In genomic region chr3:141913150-141913811, GRCh38 we compare ENCODE assay signal across 8 cellular contexts. TPM values are rescaled to one million over a fixed set of nuclear protein-coding genes. Genes with fewer than 3 reads are reported as not detected.
A peak's percentile ranks its signal among the peaks of the same experiment; 100 is the strongest.
DNase-seq lines count a peak whose midpoint lies in the region; ATAC-seq and TF ChIP-seq lines count a peak whose summit lies in the region.

No MANE protein-coding gene starts in this region.

- H3K27ac ChIP-seq in cardiac muscle cell (no peak overlapping the region), smooth muscle cell (ENCODE audit: low read depth) (no peak overlapping the region)

- H3K79me2 ChIP-seq in smooth muscle cell (ENCODE audit: low read depth), result no peaks in the 10 kb centered on the region

- ATAC-seq in HG03045 (IDR thresholded peaks at IDR 0.05; ENCODE audit: unreplicated experiment), result peak; percentile 61

- H3K27me3 ChIP-seq in NT2/D1 (ENCODE audit: insufficient read depth, insufficient read length), result no peaks in the 10 kb centered on the region
- no peaks in the 10 kb centered on the region for H3K27me3 ChIP-seq in cardiac muscle cell
- no peaks in the 10 kb centered on the region for H3K27me3 ChIP-seq in smooth muscle cell (ENCODE audit: low read depth)

- no peak overlapping the region for H3K4me2 ChIP-seq in smooth muscle cell

- no peak overlapping the region for H3K9ac ChIP-seq in NT2/D1 (ENCODE audit: insufficient read length, low read depth)
- H3K9ac ChIP-seq in smooth muscle cell (ENCODE audit: low read depth), result no peak overlapping the region

- H2AFZ ChIP-seq in smooth muscle cell (ENCODE audit: low read depth), result no peak overlapping the region

- 86% methylated on average over 1 of the region's 1 CpG for WGBS in smooth muscle cell (ENCODE audit: low lambda C conversion rate)

- DNase-seq in NCI-H748 (lab: John Stamatoyannopoulos, UW; ENCODE audit: unreplicated experiment) (peak; percentile 55), NCI-H748 treated with DMSO at 0.1 percent for 48 hours (lab: John Stamatoyannopoulos, UW) (no peak), NT2/D1 (ENCODE audit: low read depth, low spot score) (peak; percentile 33), cardiac muscle cell (ENCODE audit: low read depth in 1 of 2, low spot score in 1 of 2) (peak; percentile 57 to 79), smooth muscle cell (lab: John Stamatoyannopoulos, UW; ENCODE audit: unreplicated experiment) (no peak), GOT3 (lab: John Stamatoyannopoulos, UW) (no peak)
- DNase-seq in activated T-helper 9 cell treated with anti-CD3 and anti-CD28 coated beads, Interleukin-2, amount 50 U/mL, for 16 hours (ENCODE audit: low read depth), result peak; percentile 10

- no peaks in the 10 kb centered on the region for H4K20me1 ChIP-seq in smooth muscle cell (ENCODE audit: low read depth)

- H3K9me3 ChIP-seq in NT2/D1 (ENCODE audit: insufficient read depth, low read length) (peaks cover 16% of the 10 kb centered on the region), cardiac muscle cell (ENCODE audit: low read depth) (no peaks in the 10 kb centered on the region), smooth muscle cell (replicated peaks; ENCODE audit: low read depth) (no peaks in the 10 kb centered on the region)

- no peaks in the 10 kb centered on the region for H3F3A ChIP-seq in smooth muscle cell (ENCODE audit: low read depth)

- peak; percentile 63 for TF ChIP-seq CTCF in cardiac muscle cell (IDR thresholded peaks at IDR 0.05; ENCODE audit: low read depth, low read length)
- peak; percentile 46 for TF ChIP-seq CTCF in smooth muscle cell (IDR thresholded peaks at IDR 0.05; ENCODE audit: borderline replicate concordance, insufficient read depth, poor library complexity, severe bottlenecking)

- H3K4me3 ChIP-seq in NT2/D1 (ENCODE audit: insufficient read length, low read depth), result no peak overlapping the region
- no peak overlapping the region for H3K4me3 ChIP-seq in cardiac muscle cell
- H3K4me3 ChIP-seq in smooth muscle cell, result no peak overlapping the region

- H3K36me3 ChIP-seq in NT2/D1 (ENCODE audit: insufficient read depth, insufficient read length, low read length) (peaks cover 83% of the 10 kb centered on the region), cardiac muscle cell (peaks cover 11% of the 10 kb centered on the region), smooth muscle cell (ENCODE audit: low read depth) (no peaks in the 10 kb centered on the region)

- H3K4me1 ChIP-seq in NT2/D1 (ENCODE audit: insufficient read depth, insufficient read length) (peaks cover 3% of the 10 kb centered on the region), cardiac muscle cell (ENCODE audit: low read depth) (no peaks in the 10 kb centered on the region), smooth muscle cell (ENCODE audit: low read depth) (no peaks in the 10 kb centered on the region)

RNA-seq across cellular contexts. Expression of gene ATP1B3, which starts 36.8 kb away (rescaled TPM):
- total RNA-seq in cardiac muscle cell (25.1 and 25.2 TPM in 2 replicates), smooth muscle cell (89.2 and 108 TPM in 2 replicates)
- polyA plus RNA-seq in cardiac muscle cell (148 and 161 TPM in 2 replicates), smooth muscle cell (250 and 271 TPM in 2 replicates)

Comparison
In these comparisons a context has a peak if more than half of its experiments do, and no peak if none do; other contexts are left out.
1. DNase-seq: peak in NCI-H748 (single experiment), NT2/D1 (single experiment), activated T-helper 9 cell treated with anti-CD3 and anti-CD28 coated beads, Interleukin-2, amount 50 U/mL, for 16 hours (single experiment) and cardiac muscle cell (2 of 2); none in NCI-H748 treated with DMSO at 0.1 percent for 48 hours (single experiment), smooth muscle cell (single experiment) and GOT3 (single experiment).